11 cellular contexts compared by ENCODE assay signal in genomic region chr2:41741951-41742563, GRCh38.
DNase-seq lines count a peak whose midpoint lies in the region; ATAC-seq lines count a peak whose summit lies in the region.
"Had no signal": no experiment of that assay in that cellular context is flagged by ENCODE, and none has a peak within 500 bp of the region (broad histone marks: within the 10 kb centered on the region; RNA-seq: fewer than 3 reads in every experiment).

No MANE protein-coding gene starts in this region.

- ATAC-seq in GM18519 (IDR thresholded peaks at IDR 0.05; ENCODE audit: low FRiP score, unreplicated experiment) (peak; percentile 100), GM21390 (IDR thresholded peaks at IDR 0.05; ENCODE audit: unreplicated experiment) (peak; percentile 100), HG03064 (IDR thresholded peaks at IDR 0.05; ENCODE audit: low read depth, unreplicated experiment) (peak; percentile 84)

- DNase-seq in OCI-M1 (lab: John Stamatoyannopoulos, UW), result peak; percentile 27
- DNase-seq in activated naive CD4-positive, alpha-beta T cell treated with anti-CD3 and anti-CD28 coated beads, Interleukin-2, amount 50 U/mL, for 16 hours, result no peak
- no peak for DNase-seq in NOMO-1 treated with dmso at 0.1 percent for 144 hours (lab: John Stamatoyannopoulos, UW; ENCODE audit: unreplicated experiment)
- DNase-seq in activated T-cell treated with anti-CD3 and anti-CD28 coated beads, Interleukin-2, amount 50 U/mL, for 1 hour, result no peak
- no peak for DNase-seq in activated CD4-positive, alpha-beta T cell treated with anti-CD3 and anti-CD28 coated beads for 48 hours
- DNase-seq: central memory CD4-positive, alpha-beta T cell; NCI-H524; stimulated activated CD4-positive, alpha-beta T cell treated with anti-CD3 and anti-CD28 coated beads, Interleukin-4, amount 100 ng/mL, for 1 hour had no signal
